In the genomic region with DNA sequence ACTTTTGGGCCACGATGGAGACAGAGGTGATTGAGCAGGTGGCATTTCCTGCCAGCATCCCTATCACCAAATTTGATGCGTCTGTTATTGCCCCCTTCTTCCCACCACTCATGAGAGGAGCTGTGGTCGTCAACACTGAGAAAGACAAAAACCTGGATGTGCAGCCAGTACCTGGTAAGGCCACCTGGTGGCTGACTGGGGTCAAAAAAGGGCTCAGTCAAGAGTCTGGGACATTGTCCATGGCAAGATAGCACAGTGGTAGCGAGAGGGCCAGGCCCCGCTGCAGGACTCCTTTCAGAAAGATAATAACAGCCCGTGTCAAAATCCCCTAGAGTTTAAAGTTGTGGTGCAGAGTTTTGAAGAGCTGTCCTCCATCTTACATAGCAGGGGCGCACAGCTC, we compare ENCODE assay signal across 15 cellular contexts. TPM values are rescaled to one million over a fixed set of nuclear protein-coding genes. Genes with fewer than 3 reads are reported as not detected.
DNase-seq lines count a peak whose midpoint lies in the region; ATAC-seq, FAIRE-seq and TF ChIP-seq lines count a peak whose summit lies in the region.
"Had no signal": no experiment of that assay in that cellular context is flagged by ENCODE, and none has a peak within 500 bp of the region (broad histone marks: within the 10 kb centered on the region; RNA-seq: fewer than 3 reads in every experiment).

No MANE protein-coding gene starts in this region.

- CTCF ChIA-PET in HepG2 (lab: Yijun Ruan, JAX; ENCODE audit: low intra/inter-chr PET ratio, low total read pairs): no interaction called here

- no peak overlapping the region for H2BK15ac ChIP-seq in neuronal stem cell (ENCODE audit: low read length)

- H2AK5ac ChIP-seq in neuronal stem cell (ENCODE audit: low read depth, low read length): no peak overlapping the region

- no peak overlapping the region for H3K4ac ChIP-seq in neuronal stem cell (ENCODE audit: low read length)

- H3K27me3 ChIP-seq in HepG2 (ENCODE audit: control insufficient read depth in 1 of 2, insufficient read depth in 2 of 2, low read length in 2 of 2): no peaks in the 10 kb centered on the region
- no peaks in the 10 kb centered on the region for H3K27me3 ChIP-seq in right lobe of liver
- H3K27me3 ChIP-seq in Loucy (ENCODE audit: insufficient read depth, low read length, poor library complexity, severe bottlenecking): no peaks in the 10 kb centered on the region
- no peaks in the 10 kb centered on the region for H3K27me3 ChIP-seq in neuronal stem cell (ENCODE audit: control insufficient read depth in 3 of 3, insufficient read depth in 3 of 3, low read depth in 1 of 3, low read length in 3 of 3)

- no peak overlapping the region for H2AFZ ChIP-seq in HepG2 (ENCODE audit: low read length)
- no peak overlapping the region for H2AFZ ChIP-seq in Loucy (ENCODE audit: low read length)
- H2AFZ ChIP-seq in neuronal stem cell (ENCODE audit: low read length): no peak overlapping the region

- TF ChIP-seq POLR2A in HepG2 (IDR thresholded peaks at IDR 0.05; ENCODE audit: insufficient read depth in 1 of 2, low read depth in 2 of 2, low read length in 2 of 2): no peak
- TF ChIP-seq POLR2A in right lobe of liver (IDR thresholded peaks at IDR 0.05): no peak

- no peak overlapping the region for H2BK12ac ChIP-seq in neuronal stem cell (ENCODE audit: low read length)

- no peak overlapping the region for H4K8ac ChIP-seq in neuronal stem cell (ENCODE audit: low read depth, low read length)

- 85% methylated on average over 7 of the region's 7 CpGs for WGBS in HepG2 (ENCODE audit: low lambda C conversion rate)
- WGBS in right lobe of liver (ENCODE audit: insufficient coverage, low coverage, low lambda C conversion rate, missing lambda C conversion rate): 96% methylated on average over 3 of the region's 7 CpGs
- no CpG with 5 or more reads among the region's 7 CpGs for WGBS in neuronal stem cell (ENCODE audit: extremely low coverage in 2 of 2, insufficient read length in 2 of 2, insufficient replicate concordance in 1 of 2), 2 donors

- TF ChIP-seq EP300 in HepG2 (IDR thresholded peaks at IDR 0.05; ENCODE audit: low read depth in 2 of 2, low read length in 2 of 2) (no peak), HepG2 (CRISPR knock-in tag; IDR thresholded peaks at IDR 0.05; ENCODE audit: borderline replicate concordance) (no peak)

- H4K20me1 ChIP-seq in HepG2 (ENCODE audit: insufficient read depth, low read length) (no peaks in the 10 kb centered on the region), Loucy (ENCODE audit: insufficient read depth, low read length, poor library complexity, severe bottlenecking) (no peaks in the 10 kb centered on the region)

- TF ChIP-seq CTCF in HepG2 (CRISPR knock-in tag; IDR thresholded peaks at IDR 0.05) (peak; percentile 47), right lobe of liver (IDR thresholded peaks at IDR 0.05) (no peak), Loucy (conservative IDR thresholded peaks at IDR 0.05; ENCODE audit: low read length) (peak; percentile 37), type B pancreatic cell (conservative IDR thresholded peaks at IDR 0.05) (peak; percentile 34)

- POLR2A ChIA-PET in HepG2 (lab: Yijun Ruan, JAX): interaction anchor here (1.0 kb wide), 1 partner anchor 19 kb away, joined by 3 read pairs; no protein-coding TSS in a partner anchor

- peaks cover 34 to 43% of the 10 kb centered on the region in 2 donors for H3K4me1 Mint-ChIP-seq in effector memory CD8-positive, alpha-beta T cell (ENCODE audit: low read depth in 2 of 2)
- peaks cover 6% of the 10 kb centered on the region for H3K4me1 Mint-ChIP-seq in type B pancreatic cell (ENCODE audit: unreplicated experiment)
- H3K4me1 Mint-ChIP-seq in T-helper 2 cell treated with Interferon-gamma antibody and Interleukin-4, amounts not matched to agents 5 μg/mL and 100 μg/mL, for 36 hours (ENCODE audit: low read depth): peaks cover 15% of the 10 kb centered on the region

- H2BK5ac ChIP-seq in neuronal stem cell (ENCODE audit: low read length): no peak overlapping the region

- peaks cover 50 to 93% of the 10 kb centered on the region in 2 experiments for H3K36me3 ChIP-seq in HepG2 (replicated peaks in 1 of 2; ENCODE audit: control insufficient read depth in 1 of 2, insufficient read depth in 2 of 2, low read length in 2 of 2)
- H3K36me3 ChIP-seq in right lobe of liver: peaks cover 6 to 86% (median 45%) of the 10 kb centered on the region in 4 donors
- H3K36me3 ChIP-seq in Loucy (ENCODE audit: insufficient read depth, low read length): peaks cover 96% of the 10 kb centered on the region; the same call in 1 of the 2 replicates
- peaks cover 61 to 93% of the 10 kb centered on the region in 2 donors for H3K36me3 ChIP-seq in neuronal stem cell (replicated peaks in 1 of 2; ENCODE audit: control insufficient read depth in 2 of 2, insufficient read depth in 2 of 2, low read length in 2 of 2)

- no peaks in the 10 kb centered on the region for H3K9me3 ChIP-seq in HepG2 (ENCODE audit: low read length)
- H3K9me3 ChIP-seq in right lobe of liver: no peaks in the 10 kb centered on the region
- H3K9me3 ChIP-seq in Loucy (ENCODE audit: insufficient read depth, low read depth, low read length): no peaks in the 10 kb centered on the region
- H3K9me3 ChIP-seq in neuronal stem cell (replicated peaks in 1 of 2; ENCODE audit: control insufficient read depth in 2 of 2, insufficient read depth in 1 of 2, low read depth in 1 of 2, low read length in 2 of 2): no peaks in the 10 kb centered on the region

- H4K91ac ChIP-seq in neuronal stem cell (ENCODE audit: low read depth, low read length, poor library complexity): no peak overlapping the region

- no peak for FAIRE-seq in HepG2 (lab: Jason Lieb, UNC)
- FAIRE-seq: TTC549 had no signal

- no peaks in the 10 kb centered on the region for H3K4me1 ChIP-seq in HepG2 (ENCODE audit: insufficient read depth, low read length)
- no peaks in the 10 kb centered on the region for H3K4me1 ChIP-seq in right lobe of liver
- no peaks in the 10 kb centered on the region for H3K4me1 ChIP-seq in Loucy (ENCODE audit: insufficient read depth, low read length, poor library complexity, severe bottlenecking)
- no peaks in the 10 kb centered on the region for H3K4me1 ChIP-seq in neuronal stem cell (ENCODE audit: control insufficient read depth in 2 of 2, insufficient read depth in 1 of 2, low read depth in 1 of 2, low read length in 2 of 2)

- no peak overlapping the region for H3K4me2 ChIP-seq in HepG2 (ENCODE audit: low read depth, low read length)
- H3K4me2 ChIP-seq in Loucy (ENCODE audit: low read depth, low read length, poor library complexity, severe bottlenecking): no peak overlapping the region
- no peak overlapping the region for H3K4me2 ChIP-seq in neuronal stem cell (ENCODE audit: insufficient read depth, low read length, poor library complexity, severe bottlenecking)

- no peak overlapping the region for H2BK120ac ChIP-seq in neuronal stem cell (ENCODE audit: low read depth, low read length)

- no peaks in the 10 kb centered on the region for H3K79me1 ChIP-seq in neuronal stem cell (ENCODE audit: low read depth, low read length)

- in situ Hi-C loops in HepG2 (cut with HindIII; ENCODE audit: extremely low pct_ligation_motif_present, low pct_unique_long_range_greater_than_20kb): no loop called here

- no peaks in the 10 kb centered on the region for H3K9me3 Mint-ChIP-seq in effector memory CD8-positive, alpha-beta T cell
- no peaks in the 10 kb centered on the region for H3K9me3 Mint-ChIP-seq in type B pancreatic cell
- no peaks in the 10 kb centered on the region for H3K9me3 Mint-ChIP-seq in T-helper 2 cell treated with Interferon-gamma antibody and Interleukin-4, amounts not matched to agents 5 μg/mL and 100 μg/mL, for 36 hours
- H3K9me3 Mint-ChIP-seq: brain had no signal

- no peaks in the 10 kb centered on the region for H3K9me2 ChIP-seq in Loucy (replicated peaks; ENCODE audit: low read depth, low read length)

- ATAC-seq in HepG2 (peak; percentile 84), right lobe of liver (no peak)
- peak; percentile 3 for ATAC-seq in effector memory CD8-positive, alpha-beta T cell (replicated peaks)

- H3K27ac Mint-ChIP-seq in effector memory CD8-positive, alpha-beta T cell: peak overlapping the region; percentile 3 to 32
- H3K27ac Mint-ChIP-seq in type B pancreatic cell: no peak overlapping the region
- no peak overlapping the region for H3K27ac Mint-ChIP-seq in T-helper 2 cell treated with Interferon-gamma antibody and Interleukin-4, amounts not matched to agents 5 μg/mL and 100 μg/mL, for 36 hours

- peak overlapping the region; percentile 43 to 59 for H3K4me3 Mint-ChIP-seq in effector memory CD8-positive, alpha-beta T cell
- no peak overlapping the region for H3K4me3 Mint-ChIP-seq in type B pancreatic cell
- H3K4me3 Mint-ChIP-seq in T-helper 2 cell treated with Interferon-gamma antibody and Interleukin-4, amounts not matched to agents 5 μg/mL and 100 μg/mL, for 36 hours: no peak overlapping the region
- H3K4me3 Mint-ChIP-seq: brain had no signal

- H3F3A ChIP-seq in Loucy (ENCODE audit: low read depth): no peaks in the 10 kb centered on the region

- intact Hi-C loops in HepG2 (cut with micrococcal nuclease; ENCODE audit: unreplicated experiment) (loop anchor here (1.0 to 2.0 kb wide), 2 partner anchors 45 to 173 kb away; a partner anchor contains a TSS), right lobe of liver (cut with DNase I) (no loop called here)

- no peak overlapping the region for H3K14ac ChIP-seq in neuronal stem cell (ENCODE audit: low read length)

- H3K4me3 ChIP-seq in HepG2 (replicated peaks in 1 of 3; ENCODE audit: insufficient read depth in 1 of 3, low read depth in 2 of 3, low read length in 3 of 3) (no peak overlapping the region), right lobe of liver (no peak overlapping the region), Loucy (ENCODE audit: low read length, poor library complexity, severe bottlenecking) (no peak overlapping the region), neuronal stem cell (ENCODE audit: low read length in 2 of 2) (no peak overlapping the region)

- TF ChIP-seq RAD21 in HepG2 (CRISPR knock-in tag; IDR thresholded peaks at IDR 0.05): no peak; the same call in 1 of the 2 replicates

- BruUV-seq in HepG2 (replicated peaks; lab: Mats Ljungman, UMichigan): no TSS peak

- H3K27ac ChIP-seq in HepG2 (ENCODE audit: extremely low read length, insufficient read depth, low read length) (no peak overlapping the region), right lobe of liver (no peak overlapping the region), neuronal stem cell (replicated peaks; ENCODE audit: low read length) (no peak overlapping the region)

- peaks cover 76% of the 10 kb centered on the region for H3K36me3 Mint-ChIP-seq in effector memory CD8-positive, alpha-beta T cell (ENCODE audit: insufficient read depth)
- H3K36me3 Mint-ChIP-seq in type B pancreatic cell: peaks cover 39% of the 10 kb centered on the region
- H3K36me3 Mint-ChIP-seq in T-helper 2 cell treated with Interferon-gamma antibody and Interleukin-4, amounts not matched to agents 5 μg/mL and 100 μg/mL, for 36 hours (ENCODE audit: low read depth): peaks cover 59% of the 10 kb centered on the region

- H3K27me3 Mint-ChIP-seq in effector memory CD8-positive, alpha-beta T cell: no peaks in the 10 kb centered on the region
- no peaks in the 10 kb centered on the region for H3K27me3 Mint-ChIP-seq in type B pancreatic cell
- no peaks in the 10 kb centered on the region for H3K27me3 Mint-ChIP-seq in T-helper 2 cell treated with Interferon-gamma antibody and Interleukin-4, amounts not matched to agents 5 μg/mL and 100 μg/mL, for 36 hours (ENCODE audit: low read depth)
- H3K27me3 Mint-ChIP-seq: brain had no signal

- H3K23ac ChIP-seq in neuronal stem cell (ENCODE audit: low read depth, low read length, poor library complexity): no peak overlapping the region

- H3K79me2 ChIP-seq in HepG2 (ENCODE audit: insufficient read depth, low read length) (no peaks in the 10 kb centered on the region), Loucy (ENCODE audit: insufficient read depth, low read length) (no peaks in the 10 kb centered on the region)

- H3K9ac ChIP-seq in HepG2 (ENCODE audit: insufficient read depth, low read depth, low read length) (no peak overlapping the region), Loucy (ENCODE audit: low read depth, low read length, poor library complexity, severe bottlenecking) (no peak overlapping the region), neuronal stem cell (ENCODE audit: low read depth, low read length, poor library complexity) (no peak overlapping the region)

- H3K18ac ChIP-seq in neuronal stem cell (ENCODE audit: low read length): no peak overlapping the region

- DNase-seq in HepG2 (ENCODE audit: low spot score): no peak
- no peak for DNase-seq in right lobe of liver
- no peak for DNase-seq in effector memory CD8-positive, alpha-beta T cell
- DNase-seq in type B pancreatic cell (ENCODE audit: extremely low spot score, unreplicated experiment): no peak
- DNase-seq in neuronal stem cell (ENCODE audit: low spot score): no peak
- DNase-seq in inferior parietal cortex (ENCODE audit: extremely low spot score): no peak
- DNase-seq in T-helper 2 cell treated with Interferon-gamma antibody and Interleukin-4, amounts not matched to agents 5 μg/mL and 100 μg/mL, for 36 hours (ENCODE audit: low spot score): no peak
- DNase-seq: hypothalamus; NCI-H1930; stimulated activated CD4-positive, alpha-beta T cell treated with anti-CD3 and anti-CD28 coated beads, Interleukin-15, amount 100 ng/mL, for 24 hours had no signal

RNA-seq across cellular contexts. Expression of a gene that starts 40.8 kb away (rescaled TPM):
- total RNA-seq in HepG2 (2016; rRNA removed; fragmentation: Illumina TruSeq; extraction: Trizol): not detected in 2 replicates
- not detected in 2 replicates for total RNA-seq in HepG2 (2016; cell fraction: cytosol; rRNA removed; fragmentation: Illumina TruSeq; extraction: Trizol; ENCODE audit: low read depth)
- not detected in 2 replicates for total RNA-seq in HepG2 (2016; cell fraction: insoluble cytoplasmic fraction; rRNA removed; fragmentation: Illumina TruSeq; extraction: Trizol)
- not detected in 2 replicates for total RNA-seq in HepG2 (2016; cell fraction: membrane; rRNA removed; fragmentation: Illumina TruSeq; extraction: Trizol)
- total RNA-seq in HepG2 (2016; cell fraction: nucleus; rRNA removed; fragmentation: Illumina TruSeq; extraction: Trizol): not detected in 2 replicates
- polyA plus RNA-seq in HepG2 (2011; rRNA removed): 0.01 TPM in 1 of 2 replicates, not detected in the other
- 0.01 TPM in 1 of 2 replicates, not detected in the other for polyA plus RNA-seq in HepG2 (2011; cell fraction: cytosol; rRNA removed)
- polyA plus RNA-seq in HepG2 (2011; cell fraction: nucleus; rRNA removed): 0.03 TPM in 1 of 2 replicates, not detected in the other
- polyA plus RNA-seq in HepG2 (2012): 0.07 TPM in 1 of 2 replicates, not detected in the other
- polyA plus RNA-seq in HepG2 (2016; cell fraction: cytosol; fragmentation: Illumina TruSeq; extraction: Trizol; ENCODE audit: low read depth): not detected in 2 replicates
- polyA plus RNA-seq in HepG2 (2016; cell fraction: insoluble cytoplasmic fraction; fragmentation: Illumina TruSeq; extraction: Trizol; ENCODE audit: low read depth): not detected in 2 replicates
- polyA plus RNA-seq in HepG2 (2016; cell fraction: membrane; fragmentation: Illumina TruSeq; extraction: Trizol; ENCODE audit: low read depth): not detected in 2 replicates
- not detected in 2 replicates for polyA plus RNA-seq in HepG2 (2016; cell fraction: nucleus; fragmentation: Illumina TruSeq; extraction: Trizol; ENCODE audit: insufficient read depth, low read depth)
- polyA minus RNA-seq in HepG2 (2011; rRNA and poly(A)+ RNA removed; ENCODE audit: low replicate concordance): 0.58 TPM in 1 of 2 replicates, not detected in the other
- not detected in 2 replicates for polyA minus RNA-seq in HepG2 (2011; cell fraction: cytosol; rRNA and poly(A)+ RNA removed)
- polyA minus RNA-seq in HepG2 (2011; cell fraction: nucleus; rRNA and poly(A)+ RNA removed): not detected in 2 replicates
- 10 to 100 TPM; 13.0 to 45.1 (median 16.3) TPM for total RNA-seq in right lobe of liver
- 1.6 and 4.0 TPM in 2 replicates for total RNA-seq in type B pancreatic cell (ENCODE audit: low replicate concordance)
- not detected for polyA plus RNA-seq in neuronal stem cell (2013, experiment 1 of 2)
- not detected for polyA plus RNA-seq in neuronal stem cell (2013, experiment 2 of 2)
- total RNA-seq: pulmonary artery endothelial cell, SK-MEL-5 had no signal

RNA-seq across cellular contexts. Expression of a gene that starts 45.0 kb away (rescaled TPM):
- total RNA-seq in HepG2 (2016; rRNA removed; fragmentation: Illumina TruSeq; extraction: Trizol): 20.0 and 23.8 TPM in 2 replicates
- 2.1 and 2.4 TPM in 2 replicates for total RNA-seq in HepG2 (2016; cell fraction: cytosol; rRNA removed; fragmentation: Illumina TruSeq; extraction: Trizol; ENCODE audit: low read depth)
- 19.2 and 20.9 TPM in 2 replicates for total RNA-seq in HepG2 (2016; cell fraction: insoluble cytoplasmic fraction; rRNA removed; fragmentation: Illumina TruSeq; extraction: Trizol)
- total RNA-seq in HepG2 (2016; cell fraction: membrane; rRNA removed; fragmentation: Illumina TruSeq; extraction: Trizol): 7.7 and 9.2 TPM in 2 replicates
- total RNA-seq in HepG2 (2016; cell fraction: nucleus; rRNA removed; fragmentation: Illumina TruSeq; extraction: Trizol): 34.9 and 36.0 TPM in 2 replicates
- 18.8 and 23.4 TPM in 2 replicates for polyA plus RNA-seq in HepG2 (2011; rRNA removed)
- 13.2 and 13.8 TPM in 2 replicates for polyA plus RNA-seq in HepG2 (2011; cell fraction: cytosol; rRNA removed)
- polyA plus RNA-seq in HepG2 (2011; cell fraction: nucleus; rRNA removed): 41.0 and 44.0 TPM in 2 replicates
- polyA plus RNA-seq in HepG2 (2012): 13.8 and 14.7 TPM in 2 replicates
- 0.90 and 0.95 TPM in 2 replicates for polyA plus RNA-seq in HepG2 (2016; cell fraction: cytosol; fragmentation: Illumina TruSeq; extraction: Trizol; ENCODE audit: low read depth)
- 12.6 and 14.4 TPM in 2 replicates for polyA plus RNA-seq in HepG2 (2016; cell fraction: insoluble cytoplasmic fraction; fragmentation: Illumina TruSeq; extraction: Trizol; ENCODE audit: low read depth)
- 2.4 and 2.5 TPM in 2 replicates for polyA plus RNA-seq in HepG2 (2016; cell fraction: membrane; fragmentation: Illumina TruSeq; extraction: Trizol; ENCODE audit: low read depth)
- 61.7 and 65.5 TPM in 2 replicates for polyA plus RNA-seq in HepG2 (2016; cell fraction: nucleus; fragmentation: Illumina TruSeq; extraction: Trizol; ENCODE audit: insufficient read depth, low read depth)
- polyA minus RNA-seq in HepG2 (2011; rRNA and poly(A)+ RNA removed; ENCODE audit: low replicate concordance): 60.1 and 67.3 TPM in 2 replicates
- polyA minus RNA-seq in HepG2 (2011; cell fraction: cytosol; rRNA and poly(A)+ RNA removed): 18.8 and 19.3 TPM in 2 replicates
- polyA minus RNA-seq in HepG2 (2011; cell fraction: nucleus; rRNA and poly(A)+ RNA removed): 47.7 and 47.8 TPM in 2 replicates
- 10 to 100 TPM in 4 of 6 experiments, 1 to 10 TPM in 2; 7.7 to 28.3 (median 12.2) TPM for total RNA-seq in right lobe of liver
- total RNA-seq in type B pancreatic cell (ENCODE audit: low replicate concordance): 36.3 and 40.5 TPM in 2 replicates
- 17.8 TPM for polyA plus RNA-seq in neuronal stem cell (2013, experiment 1 of 2)
- polyA plus RNA-seq in neuronal stem cell (2013, experiment 2 of 2): 17.2 TPM

RNA-seq across cellular contexts. Expression of a gene that starts 45.1 kb away (rescaled TPM):
- total RNA-seq in HepG2 (2016; rRNA removed; fragmentation: Illumina TruSeq; extraction: Trizol) (2.1 TPM in 2 replicates), right lobe of liver (1 to 10 TPM; 1.5 to 2.8 (median 2.2) TPM), type B pancreatic cell (ENCODE audit: low replicate concordance) (4.9 and 5.5 TPM in 2 replicates)
- total RNA-seq in HepG2 (2016; cell fraction: cytosol; rRNA removed; fragmentation: Illumina TruSeq; extraction: Trizol; ENCODE audit: low read depth): 0.09 and 0.61 TPM in 2 replicates
- total RNA-seq in HepG2 (2016; cell fraction: insoluble cytoplasmic fraction; rRNA removed; fragmentation: Illumina TruSeq; extraction: Trizol): 1.7 and 1.9 TPM in 2 replicates
- total RNA-seq in HepG2 (2016; cell fraction: membrane; rRNA removed; fragmentation: Illumina TruSeq; extraction: Trizol): 1.3 and 1.5 TPM in 2 replicates
- 1.7 and 1.9 TPM in 2 replicates for total RNA-seq in HepG2 (2016; cell fraction: nucleus; rRNA removed; fragmentation: Illumina TruSeq; extraction: Trizol)
- 1.9 and 2.9 TPM in 2 replicates for polyA plus RNA-seq in HepG2 (2011; rRNA removed)
- polyA plus RNA-seq in HepG2 (2011; cell fraction: cytosol; rRNA removed): 1.5 and 2.1 TPM in 2 replicates
- 2.0 and 3.2 TPM in 2 replicates for polyA plus RNA-seq in HepG2 (2011; cell fraction: nucleus; rRNA removed)
- polyA plus RNA-seq in HepG2 (2012): 1.1 and 2.0 TPM in 2 replicates
- polyA plus RNA-seq in HepG2 (2016; cell fraction: cytosol; fragmentation: Illumina TruSeq; extraction: Trizol; ENCODE audit: low read depth): 0.50 and 1.1 TPM in 2 replicates
- 1.8 and 2.1 TPM in 2 replicates for polyA plus RNA-seq in HepG2 (2016; cell fraction: insoluble cytoplasmic fraction; fragmentation: Illumina TruSeq; extraction: Trizol; ENCODE audit: low read depth)
- polyA plus RNA-seq in HepG2 (2016; cell fraction: membrane; fragmentation: Illumina TruSeq; extraction: Trizol; ENCODE audit: low read depth): 1.1 and 1.7 TPM in 2 replicates
- polyA plus RNA-seq in HepG2 (2016; cell fraction: nucleus; fragmentation: Illumina TruSeq; extraction: Trizol; ENCODE audit: insufficient read depth, low read depth): 1.8 and 2.0 TPM in 2 replicates
- 5.4 and 13.9 TPM in 2 replicates for polyA minus RNA-seq in HepG2 (2011; rRNA and poly(A)+ RNA removed; ENCODE audit: low replicate concordance)
- polyA minus RNA-seq in HepG2 (2011; cell fraction: cytosol; rRNA and poly(A)+ RNA removed): 0.97 and 1.8 TPM in 2 replicates
- polyA minus RNA-seq in HepG2 (2011; cell fraction: nucleus; rRNA and poly(A)+ RNA removed): 8.4 and 13.9 TPM in 2 replicates
- polyA plus RNA-seq in neuronal stem cell (2013, experiment 1 of 2): 4.2 TPM
- 3.6 TPM for polyA plus RNA-seq in neuronal stem cell (2013, experiment 2 of 2)

Comparison
In these comparisons a context has a peak if more than half of its experiments do, and no peak if none do; other contexts are left out.
1. ATAC-seq: peak in HepG2 (single experiment) and effector memory CD8-positive, alpha-beta T cell (single experiment); none in right lobe of liver (0 of 4).
2. CTCF ChIP-seq: peak in HepG2 (single experiment), Loucy (single experiment) and type B pancreatic cell (single experiment); none in right lobe of liver (0 of 4).
3. H3K27ac Mint-ChIP-seq: peak in effector memory CD8-positive, alpha-beta T cell (2 of 2); none in type B pancreatic cell (single experiment) and T-helper 2 cell treated with Interferon-gamma antibody and Interleukin-4, amounts not matched to agents 5 μg/mL and 100 μg/mL, for 36 hours (single experiment).
4. H3K4me3 Mint-ChIP-seq: peak in effector memory CD8-positive, alpha-beta T cell (2 of 2); none in type B pancreatic cell (single experiment) and T-helper 2 cell treated with Interferon-gamma antibody and Interleukin-4, amounts not matched to agents 5 μg/mL and 100 μg/mL, for 36 hours (single experiment).